In genomic region chr4:184647391-184648101, GRCh38 we compare ENCODE assay signal across 1 cellular context.
TF ChIP-seq lines count a peak whose summit lies in the region.

No MANE protein-coding gene starts in this region.

TF ChIP-seq in endothelial cell of umbilical vein, 7 proteins besides CTCF, POLR2A, EP300 and RAD21 (continued from another document):
- no peak for TF ChIP-seq EZH2 (IDR thresholded peaks at IDR 0.05; ENCODE audit: borderline replicate concordance, low read depth, low read length, severe bottlenecking)
- no peak for TF ChIP-seq MYC (IDR thresholded peaks at IDR 0.05; ENCODE audit: low read depth, low read length)
- TF ChIP-seq FOS (IDR thresholded peaks at IDR 0.05; ENCODE audit: borderline replicate concordance, insufficient read depth, low read length) = peak; percentile 40
- no peak for TF ChIP-seq POLR2AphosphoS5 (IDR thresholded peaks at IDR 0.05; ENCODE audit: insufficient read depth, low read depth, low read length)
TF ChIP-seq in endothelial cell of umbilical vein: peak in this region for 2.
